26 cellular contexts compared by ENCODE assay signal in the genomic region with DNA sequence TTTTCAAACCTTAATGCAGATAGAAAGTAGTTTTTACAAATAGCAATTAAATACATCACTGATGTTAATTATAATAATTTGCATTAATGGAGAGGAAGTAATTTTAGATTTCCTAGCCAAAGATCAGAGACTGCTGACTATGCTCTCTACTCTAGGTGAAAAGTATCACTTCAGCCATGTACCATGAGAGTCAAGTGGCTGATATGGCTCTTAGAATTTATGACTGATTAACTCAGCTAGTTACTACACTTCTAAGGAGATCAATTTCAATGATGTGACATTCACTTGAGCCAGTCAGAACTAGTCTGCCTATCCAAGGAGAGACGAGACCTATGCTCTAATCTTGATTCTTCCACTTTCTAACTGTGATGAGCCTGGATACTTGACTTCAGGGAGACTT.
"Had no signal": no experiment of that assay in that cellular context is flagged by ENCODE, and none has a peak within 500 bp of the region (broad histone marks: within the 10 kb centered on the region; RNA-seq: fewer than 3 reads in every experiment).

No MANE protein-coding gene starts in this region.

- H3K27ac ChIP-seq: ascending aorta, body of pancreas, Peyer's patch, RWPE1, SJCRH30 had no signal

- H3K27me3 ChIP-seq: ascending aorta, body of pancreas, Peyer's patch, SJCRH30 had no signal

- H3K4me2 ChIP-seq: SK-N-SH had no signal

- H3K4me1 ChIP-seq: ascending aorta, body of pancreas, Peyer's patch, SJCRH30 had no signal

- ATAC-seq: activated CD8-positive, alpha-beta T cell treated with anti-CD3 and anti-CD28 coated beads, Interleukin-2, amount 10 ng/mL, durations not matched to agents 7 days and 5 days; body of pancreas; WTC11 had no signal

- DNase-seq: activated CD4-positive, alpha-beta T cell treated with anti-CD3 and anti-CD28 coated beads for 48 hours; activated CD4-positive, alpha-beta T cell treated with anti-CD3 and anti-CD28 coated beads, Interleukin-2, amount 50 U/mL, for 4 hours; activated CD4-positive, CD25-positive, alpha-beta regulatory T cell treated with anti-CD3 and anti-CD28 coated beads, Interleukin-2, amount 50 U/mL, for 72 hours; activated CD8-positive, alpha-beta memory T cell treated with anti-CD3 and anti-CD28 coated beads, Interleukin-2, amount 50 U/mL, for 48 hours; activated CD8-positive, alpha-beta T cell treated with anti-CD3 and anti-CD28 coated beads, Interleukin-2, amount 10 ng/mL, durations not matched to agents 7 days and 5 days; activated naive CD4-positive, alpha-beta T cell treated with anti-CD3 and anti-CD28 coated beads, Interleukin-2, amount 50 U/mL, for 16 hours; activated T-cell treated with anti-CD3 and anti-CD28 coated beads, Interleukin-2, amount 50 U/mL, for 1 hour; body of pancreas; central memory CD4-positive, alpha-beta T cell; IMR-90; KBM-7; NCI-H1048; NCI-H1436 treated with DMSO at 0.1 percent for 48 hours; NCI-H187; NCI-H2081; NCI-H345; NCI-H526; NCI-H82; Peyer's patch; Right ventricle myocardium superior; SJCRH30; SK-N-SH; SW 1271 had no signal

- H3K4me3 ChIP-seq: ascending aorta, body of pancreas, Peyer's patch, SJCRH30 had no signal

- H3K9me2 ChIP-seq: SK-N-SH had no signal

- H3K9ac ChIP-seq: SK-N-SH had no signal

- H3K36me3 ChIP-seq: ascending aorta, Peyer's patch, SJCRH30 had no signal

- H3K9me3 ChIP-seq: ascending aorta, body of pancreas, Peyer's patch, SK-N-SH had no signal
